1 cellular context compared by ENCODE assay signal in genomic region chr12:2378835-2379330, GRCh38.
TF ChIP-seq lines count a peak whose summit lies in the region.

No MANE protein-coding gene starts in this region.

TF ChIP-seq in GM12878, 131 proteins besides CTCF, POLR2A, EP300 and RAD21 (continued from another document):
- TF ChIP-seq, protein P1, sequence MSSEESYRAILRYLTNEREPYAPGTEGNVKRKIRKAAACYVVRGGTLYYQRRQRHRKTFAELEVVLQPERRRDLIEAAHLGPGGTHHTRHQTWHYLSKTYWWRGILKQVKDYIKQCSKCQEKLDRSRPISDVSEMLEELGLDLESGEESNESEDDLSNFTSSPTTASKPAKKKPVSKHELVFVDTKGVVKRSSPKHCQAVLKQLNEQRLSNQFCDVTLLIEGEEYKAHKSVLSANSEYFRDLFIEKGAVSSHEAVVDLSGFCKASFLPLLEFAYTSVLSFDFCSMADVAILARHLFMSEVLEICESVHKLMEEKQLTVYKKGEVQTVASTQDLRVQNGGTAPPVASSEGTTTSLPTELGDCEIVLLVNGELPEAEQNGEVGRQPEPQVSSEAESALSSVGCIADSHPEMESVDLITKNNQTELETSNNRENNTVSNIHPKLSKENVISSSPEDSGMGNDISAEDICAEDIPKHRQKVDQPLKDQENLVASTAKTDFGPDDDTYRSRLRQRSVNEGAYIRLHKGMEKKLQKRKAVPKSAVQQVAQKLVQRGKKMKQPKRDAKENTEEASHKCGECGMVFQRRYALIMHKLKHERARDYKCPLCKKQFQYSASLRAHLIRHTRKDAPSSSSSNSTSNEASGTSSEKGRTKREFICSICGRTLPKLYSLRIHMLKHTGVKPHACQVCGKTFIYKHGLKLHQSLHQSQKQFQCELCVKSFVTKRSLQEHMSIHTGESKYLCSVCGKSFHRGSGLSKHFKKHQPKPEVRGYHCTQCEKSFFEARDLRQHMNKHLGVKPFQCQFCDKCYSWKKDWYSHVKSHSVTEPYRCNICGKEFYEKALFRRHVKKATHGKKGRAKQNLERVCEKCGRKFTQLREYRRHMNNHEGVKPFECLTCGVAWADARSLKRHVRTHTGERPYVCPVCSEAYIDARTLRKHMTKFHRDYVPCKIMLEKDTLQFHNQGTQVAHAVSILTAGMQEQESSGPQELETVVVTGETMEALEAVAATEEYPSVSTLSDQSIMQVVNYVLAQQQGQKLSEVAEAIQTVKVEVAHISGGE (CRISPR knock-in tag; IDR thresholded peaks at IDR 0.05) = no peak
- TF ChIP-seq SUZ12 (IDR thresholded peaks at IDR 0.05; ENCODE audit: unreplicated experiment) (no peak), PBX3 (IDR thresholded peaks at IDR 0.05; ENCODE audit: insufficient replicate concordance, low read depth, low read length) (no peak), TBL1XR1 (IDR thresholded peaks at IDR 0.05; ENCODE audit: low read depth, low read length) (peak; percentile 86; the same call in 1 of the 2 replicates), CREB1 (IDR thresholded peaks at IDR 0.05; ENCODE audit: low read depth) (0 out of 2 replicates have a peak, but pooled peaks have one; percentile 12), BHLHE40 (IDR thresholded peaks at IDR 0.05; ENCODE audit: borderline replicate concordance in 1 of 2, low read depth in 2 of 2, low read length in 1 of 2) (peak; percentile 13 to 26; a peak in 1 of 4 replicates), SREBF2 (IDR thresholded peaks at IDR 0.05; ENCODE audit: low read length) (no peak), ETV6 (conservative IDR thresholded peaks at IDR 0.05 in 1 of 2, IDR thresholded peaks at IDR 0.05 in 1 of 2; ENCODE audit: borderline replicate concordance in 1 of 2, low read depth in 1 of 2) (peak; percentile 64 to 95; a peak in 1 of 4 replicates), GABPA (IDR thresholded peaks at IDR 0.05; ENCODE audit: low read depth) (no peak), TCF12 (IDR thresholded peaks at IDR 0.05; ENCODE audit: low read depth, low read length) (no peak), ZNF687 (IDR thresholded peaks at IDR 0.05) (no peak), TAF1 (IDR thresholded peaks at IDR 0.05; ENCODE audit: borderline replicate concordance, low read depth, low read length) (no peak), NFIC (IDR thresholded peaks at IDR 0.05; ENCODE audit: low read depth, low read length) (peak; percentile 92), MEF2A (IDR thresholded peaks at IDR 0.05; ENCODE audit: insufficient read depth, low read depth, low read length) (peak; percentile 71; the same call in 1 of the 2 replicates), RAD51 (IDR thresholded peaks at IDR 0.05) (no peak; the same call in 1 of the 2 replicates), PAX5 (IDR thresholded peaks at IDR 0.05; ENCODE audit: borderline replicate concordance, low read depth, low read length) (peak; percentile 47; the same call in 1 of the 2 replicates), NR2F1 (conservative IDR thresholded peaks at IDR 0.05) (0 out of 2 replicates have a peak, but pooled peaks have one; percentile 32), SRF (IDR thresholded peaks at IDR 0.05; ENCODE audit: low read depth in 2 of 2, low read length in 2 of 2) (no peak), KLF5 (IDR thresholded peaks at IDR 0.05; ENCODE audit: partially characterized antibody) (no peak), SMC3 (IDR thresholded peaks at IDR 0.05; ENCODE audit: borderline replicate concordance, low read length) (no peak), KAT2A (conservative IDR thresholded peaks at IDR 0.05; ENCODE audit: control insufficient read depth, low read depth, low read length) (no peak), SP1 (IDR thresholded peaks at IDR 0.05; ENCODE audit: low read depth, low read length) (no peak), NR2C1 (IDR thresholded peaks at IDR 0.05) (no peak), SMAD5 (IDR thresholded peaks at IDR 0.05; ENCODE audit: low read depth) (no peak), ESRRA (IDR thresholded peaks at IDR 0.05; ENCODE audit: low read length) (no peak), SUPT20H (IDR thresholded peaks at IDR 0.05; ENCODE audit: borderline replicate concordance, control insufficient read depth, low read depth, low read length) (no peak), CBX3 (IDR thresholded peaks at IDR 0.05; ENCODE audit: borderline replicate concordance, low read depth) (no peak), ZNF207 (IDR thresholded peaks at IDR 0.05; ENCODE audit: borderline replicate concordance) (no peak), MEF2B (IDR thresholded peaks at IDR 0.05; ENCODE audit: partially characterized antibody, poor library complexity, severe bottlenecking) (peak; percentile 79), STAT1 (conservative IDR thresholded peaks at IDR 0.05) (no peak), FOXK2 (IDR thresholded peaks at IDR 0.05) (peak; percentile 80), HDAC6 (IDR thresholded peaks at IDR 0.05; ENCODE audit: unreplicated experiment) (no peak), ZBED1 (IDR thresholded peaks at IDR 0.05; ENCODE audit: borderline replicate concordance) (no peak), TCF3 (IDR thresholded peaks at IDR 0.05; ENCODE audit: borderline replicate concordance, insufficient read depth, low read depth, low read length) (0 out of 2 replicates have a peak, but pooled peaks have one; percentile 12), E2F8 (IDR thresholded peaks at IDR 0.05; ENCODE audit: low read depth, partially characterized antibody) (no peak), SIN3A (IDR thresholded peaks at IDR 0.05; ENCODE audit: low read depth, low read length) (no peak), MYB (IDR thresholded peaks at IDR 0.05; ENCODE audit: borderline replicate concordance, low read depth, low read length) (no peak), CHD2 (IDR thresholded peaks at IDR 0.05; ENCODE audit: borderline replicate concordance, low read depth, low read length) (peak; percentile 42; the same call in 1 of the 2 replicates), KDM1A (IDR thresholded peaks at IDR 0.05; ENCODE audit: borderline replicate concordance) (no peak), SMAD1 (IDR thresholded peaks at IDR 0.05; ENCODE audit: low read depth, partially characterized antibody) (no peak), ZNF384 (IDR thresholded peaks at IDR 0.05; ENCODE audit: borderline replicate concordance, low read depth, low read length) (no peak), MYC (IDR thresholded peaks at IDR 0.05; ENCODE audit: insufficient read depth, insufficient read length, insufficient replicate concordance, low read length, severe bottlenecking) (no peak), ATF7 (IDR thresholded peaks at IDR 0.05; ENCODE audit: low read depth) (peak; percentile 80), NFXL1 (IDR thresholded peaks at IDR 0.05; ENCODE audit: borderline replicate concordance) (no peak), MXI1 (IDR thresholded peaks at IDR 0.05; ENCODE audit: low read depth, low read length) (no peak)
- TF ChIP-seq, protein P2, sequence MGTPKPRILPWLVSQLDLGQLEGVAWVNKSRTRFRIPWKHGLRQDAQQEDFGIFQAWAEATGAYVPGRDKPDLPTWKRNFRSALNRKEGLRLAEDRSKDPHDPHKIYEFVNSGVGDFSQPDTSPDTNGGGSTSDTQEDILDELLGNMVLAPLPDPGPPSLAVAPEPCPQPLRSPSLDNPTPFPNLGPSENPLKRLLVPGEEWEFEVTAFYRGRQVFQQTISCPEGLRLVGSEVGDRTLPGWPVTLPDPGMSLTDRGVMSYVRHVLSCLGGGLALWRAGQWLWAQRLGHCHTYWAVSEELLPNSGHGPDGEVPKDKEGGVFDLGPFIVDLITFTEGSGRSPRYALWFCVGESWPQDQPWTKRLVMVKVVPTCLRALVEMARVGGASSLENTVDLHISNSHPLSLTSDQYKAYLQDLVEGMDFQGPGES (IDR thresholded peaks at IDR 0.05) = no peak
- TF ChIP-seq, protein P3, sequence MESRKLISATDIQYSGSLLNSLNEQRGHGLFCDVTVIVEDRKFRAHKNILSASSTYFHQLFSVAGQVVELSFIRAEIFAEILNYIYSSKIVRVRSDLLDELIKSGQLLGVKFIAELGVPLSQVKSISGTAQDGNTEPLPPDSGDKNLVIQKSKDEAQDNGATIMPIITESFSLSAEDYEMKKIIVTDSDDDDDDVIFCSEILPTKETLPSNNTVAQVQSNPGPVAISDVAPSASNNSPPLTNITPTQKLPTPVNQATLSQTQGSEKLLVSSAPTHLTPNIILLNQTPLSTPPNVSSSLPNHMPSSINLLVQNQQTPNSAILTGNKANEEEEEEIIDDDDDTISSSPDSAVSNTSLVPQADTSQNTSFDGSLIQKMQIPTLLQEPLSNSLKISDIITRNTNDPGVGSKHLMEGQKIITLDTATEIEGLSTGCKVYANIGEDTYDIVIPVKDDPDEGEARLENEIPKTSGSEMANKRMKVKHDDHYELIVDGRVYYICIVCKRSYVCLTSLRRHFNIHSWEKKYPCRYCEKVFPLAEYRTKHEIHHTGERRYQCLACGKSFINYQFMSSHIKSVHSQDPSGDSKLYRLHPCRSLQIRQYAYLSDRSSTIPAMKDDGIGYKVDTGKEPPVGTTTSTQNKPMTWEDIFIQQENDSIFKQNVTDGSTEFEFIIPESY (IDR thresholded peaks at IDR 0.05) = no peak
- TF ChIP-seq, protein P4, sequence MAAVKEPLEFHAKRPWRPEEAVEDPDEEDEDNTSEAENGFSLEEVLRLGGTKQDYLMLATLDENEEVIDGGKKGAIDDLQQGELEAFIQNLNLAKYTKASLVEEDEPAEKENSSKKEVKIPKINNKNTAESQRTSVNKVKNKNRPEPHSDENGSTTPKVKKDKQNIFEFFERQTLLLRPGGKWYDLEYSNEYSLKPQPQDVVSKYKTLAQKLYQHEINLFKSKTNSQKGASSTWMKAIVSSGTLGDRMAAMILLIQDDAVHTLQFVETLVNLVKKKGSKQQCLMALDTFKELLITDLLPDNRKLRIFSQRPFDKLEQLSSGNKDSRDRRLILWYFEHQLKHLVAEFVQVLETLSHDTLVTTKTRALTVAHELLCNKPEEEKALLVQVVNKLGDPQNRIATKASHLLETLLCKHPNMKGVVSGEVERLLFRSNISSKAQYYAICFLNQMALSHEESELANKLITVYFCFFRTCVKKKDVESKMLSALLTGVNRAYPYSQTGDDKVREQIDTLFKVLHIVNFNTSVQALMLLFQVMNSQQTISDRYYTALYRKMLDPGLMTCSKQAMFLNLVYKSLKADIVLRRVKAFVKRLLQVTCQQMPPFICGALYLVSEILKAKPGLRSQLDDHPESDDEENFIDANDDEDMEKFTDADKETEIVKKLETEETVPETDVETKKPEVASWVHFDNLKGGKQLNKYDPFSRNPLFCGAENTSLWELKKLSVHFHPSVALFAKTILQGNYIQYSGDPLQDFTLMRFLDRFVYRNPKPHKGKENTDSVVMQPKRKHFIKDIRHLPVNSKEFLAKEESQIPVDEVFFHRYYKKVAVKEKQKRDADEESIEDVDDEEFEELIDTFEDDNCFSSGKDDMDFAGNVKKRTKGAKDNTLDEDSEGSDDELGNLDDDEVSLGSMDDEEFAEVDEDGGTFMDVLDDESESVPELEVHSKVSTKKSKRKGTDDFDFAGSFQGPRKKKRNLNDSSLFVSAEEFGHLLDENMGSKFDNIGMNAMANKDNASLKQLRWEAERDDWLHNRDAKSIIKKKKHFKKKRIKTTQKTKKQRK (IDR thresholded peaks at IDR 0.05; ENCODE audit: low read depth, low read length) = no peak
